Comparison of ENCODE assay signal across 15 cellular contexts in genomic region chr6:135939216-135939610, GRCh38.
DNase-seq lines count a peak whose midpoint lies in the region; ATAC-seq, FAIRE-seq and TF ChIP-seq lines count a peak whose summit lies in the region.
"Had no signal": no experiment of that assay in that cellular context is flagged by ENCODE, and none has a peak within 500 bp of the region (broad histone marks: within the 10 kb centered on the region; RNA-seq: fewer than 3 reads in every experiment).

No MANE protein-coding gene starts in this region.

- CTCF ChIA-PET in A549 (lab: Yijun Ruan, JAX): interaction anchor here (0.6 to 2.2 kb wide), 5 partner anchors 11 to 111 kb away, joined by 3 to 9 read pairs (median 4); no protein-coding TSS in a partner anchor

- POLR2A ChIA-PET in A549 (lab: Yijun Ruan, JAX): no interaction called here

- TF ChIP-seq CTCF in A549 (IDR thresholded peaks at IDR 0.05): no peak
- TF ChIP-seq CTCF in left ventricle myocardium inferior (IDR thresholded peaks at IDR 0.05; ENCODE audit: borderline replicate concordance): no peak

- ATAC-seq in A549 (no peak), sciatic nerve (peak; percentile 71), GM18858 (IDR thresholded peaks at IDR 0.05; ENCODE audit: unreplicated experiment) (no peak)
- ATAC-seq: activated naive CD4-positive, alpha-beta T cell treated with anti-CD3 and anti-CD28 coated beads, Interleukin-2, amount 50 U/mL, for 72 hours; CD8-positive, alpha-beta T cell had no signal

- TF ChIP-seq EP300 in A549 (IDR thresholded peaks at IDR 0.05): no peak

- DNase-seq in A549 (ENCODE audit: low read depth in 1 of 2, low spot score in 1 of 2) (no peak), caudate nucleus (lab: John Stamatoyannopoulos, UW) (peak in 3 of 61 donors; percentile 2 to 80 (median 10)), left ventricle myocardium inferior (no peak), sciatic nerve (ENCODE audit: low spot score) (no peak), NCI-H146 treated with DMSO at 0.1 percent for 48 hours (lab: John Stamatoyannopoulos, UW; ENCODE audit: unreplicated experiment) (no peak), erythroblast (lab: John Stamatoyannopoulos, UW) (no peak), T1000 (lab: John Stamatoyannopoulos, UW) (no peak)
- DNase-seq: CD8-positive, alpha-beta T cell; GDM1; immature natural killer cell; mucosa of descending colon; stimulated activated naive B cell treated with anti-CD40 and anti-IgM and Interleukin-4, amounts not matched to agents 10 μg/mL and 1 μg/mL and 100 μg/mL, for 72 hours had no signal

- peaks cover 3% of the 10 kb centered on the region for H3K36me3 ChIP-seq in left ventricle myocardium inferior

- peak overlapping the region; percentile 63 to 96; a peak in 5 of 6 replicates for H3K27ac ChIP-seq in A549
- H3K27ac ChIP-seq in caudate nucleus (ENCODE audit: low read depth, low read length): peak overlapping the region; percentile 3
- peak overlapping the region; percentile 80 for H3K27ac ChIP-seq in left ventricle myocardium inferior (replicated peaks)

- H3K4me2 ChIP-seq in A549: no peak overlapping the region

- H3K27me3 ChIP-seq in left ventricle myocardium inferior (ENCODE audit: low read depth): no peaks in the 10 kb centered on the region

- TF ChIP-seq POLR2A in A549 (IDR thresholded peaks at IDR 0.05; ENCODE audit: low read length): no peak
- TF ChIP-seq POLR2A in erythroblast (IDR thresholded peaks at IDR 0.05; ENCODE audit: low read length): no peak

- peaks cover 57% of the 10 kb centered on the region for H3K4me1 ChIP-seq in A549
- H3K4me1 ChIP-seq in left ventricle myocardium inferior: peaks cover 7% of the 10 kb centered on the region

- FAIRE-seq in A549 (lab: Jason Lieb, UNC): no peak
- FAIRE-seq: colon had no signal

- WGBS in A549 (ENCODE audit: missing lambda C conversion rate): 81% methylated on average over 6 of the region's 6 CpGs

- TF ChIP-seq RAD21 in A549 (conservative IDR thresholded peaks at IDR 0.05 in 1 of 2, IDR thresholded peaks at IDR 0.05 in 1 of 2): no peak

- intact Hi-C loops in left ventricle myocardium inferior (cut with micrococcal nuclease) (no loop called here), sciatic nerve (cut with DNase I) (no loop called here)

- H3K9me3 ChIP-seq in A549 (no peaks in the 10 kb centered on the region), left ventricle myocardium inferior (replicated peaks) (no peaks in the 10 kb centered on the region)
- H3K9me3 ChIP-seq: mucosa of descending colon had no signal

- H3K4me3 ChIP-seq in A549 (no peak overlapping the region), left ventricle myocardium inferior (peak overlapping the region; percentile 37)
- H3K4me3 ChIP-seq: mucosa of descending colon had no signal

TF ChIP-seq in A549, 52 proteins besides CTCF, POLR2A, EP300 and RAD21:
- no peak for TF ChIP-seq BHLHE40 (IDR thresholded peaks at IDR 0.05; ENCODE audit: low read depth, low read length)
- no peak for TF ChIP-seq HOXA7 (CRISPR knock-in tag; IDR thresholded peaks at IDR 0.05)
- no peak for TF ChIP-seq CBX8 (IDR thresholded peaks at IDR 0.05)
- no peak for TF ChIP-seq SREBF2 (IDR thresholded peaks at IDR 0.05)
- TF ChIP-seq MAZ (IDR thresholded peaks at IDR 0.05; ENCODE audit: borderline replicate concordance, low read depth, low read length): no peak
- TF ChIP-seq ZNF302 (CRISPR knock-in tag; IDR thresholded peaks at IDR 0.05): no peak
- no peak for TF ChIP-seq ELK1 (IDR thresholded peaks at IDR 0.05; ENCODE audit: low read depth, low read length)
- no peak for TF ChIP-seq NFE2L2 (conservative IDR thresholded peaks at IDR 0.05; ENCODE audit: low read length)

Comparison
In these comparisons a context has a peak if more than half of its experiments do, and no peak if none do; other contexts are left out.
1. H3K27ac ChIP-seq: peak in every context shown above with its lines; median percentile 80 in left ventricle myocardium inferior; 80 in A549; 3 in caudate nucleus.